9 cellular contexts compared by ENCODE assay signal in genomic region chr5:73312146-73312871, GRCh38.
A peak's percentile ranks its signal among the peaks of the same experiment; 100 is the strongest.
DNase-seq lines count a peak whose midpoint lies in the region; ATAC-seq and TF ChIP-seq lines count a peak whose summit lies in the region.
"Had no signal": no experiment of that assay in that cellular context is flagged by ENCODE, and none has a peak within 500 bp of the region (broad histone marks: within the 10 kb centered on the region; RNA-seq: fewer than 3 reads in every experiment).

No MANE protein-coding gene starts in this region.

- H3K4me1 ChIP-seq in neural progenitor cell, result peaks cover 18% of the 10 kb centered on the region

- no peak for ATAC-seq in HG03095 (IDR thresholded peaks at IDR 0.05; ENCODE audit: unreplicated experiment)

- H4K20me1 ChIP-seq in neural progenitor cell (ENCODE audit: low read depth), result no peaks in the 10 kb centered on the region

- peaks cover 22% of the 10 kb centered on the region for H3F3A ChIP-seq in neural progenitor cell (ENCODE audit: low read depth)

- H3K9ac ChIP-seq in neural progenitor cell, result no peak overlapping the region

- no peak overlapping the region for H3K4me3 Mint-ChIP-seq in neural progenitor cell
- H3K4me3 Mint-ChIP-seq: stimulated activated naive CD8-positive, alpha-beta T cell treated with anti-CD3 and anti-CD28 coated beads, Interleukin-15, Interleukin-2, amounts not matched to agents 100 ng/mL and 50 ng/mL, for 24 hours had no signal

- DNase-seq in GM03348 (ENCODE audit: low spot score) (peak; percentile 81), NB4 (ENCODE audit: low read depth) (peak; percentile 83), cardiac fibroblast (ENCODE audit: low read depth in 2 of 2) (peak; percentile 80 to 81), neural progenitor cell (ENCODE audit: low spot score) (peak; percentile 50), 8988T (no peak), midbrain (lab: John Stamatoyannopoulos, UW) (no peak)
- no peak for DNase-seq in activated effector memory CD4-positive, alpha-beta T cell treated with Interleukin-2 at 50 U/mL for 16 hours

- TF ChIP-seq CTCF in NB4 (IDR thresholded peaks at IDR 0.05; ENCODE audit: low read depth, low read length) (peak; percentile 42), cardiac fibroblast (IDR thresholded peaks at IDR 0.05; ENCODE audit: low read depth, low read length) (peak; percentile 28), neural progenitor cell (IDR thresholded peaks at IDR 0.05) (no peak)

- H3K27me3 Mint-ChIP-seq in neural progenitor cell (ENCODE audit: insufficient read depth, low read depth), result peaks cover 29% of the 10 kb centered on the region

- no peak overlapping the region for H2AFZ ChIP-seq in neural progenitor cell (replicated peaks)

- H3K4me3 ChIP-seq in NB4 (ENCODE audit: low read depth, low read length) (no peak overlapping the region), cardiac fibroblast (replicated peaks in 1 of 2; ENCODE audit: low read depth in 2 of 2, low read length in 2 of 2) (no peak overlapping the region), neural progenitor cell (no peak overlapping the region)

- H3K4me2 ChIP-seq in neural progenitor cell, result peak overlapping the region; percentile 44

- no peaks in the 10 kb centered on the region for H3K36me3 Mint-ChIP-seq in neural progenitor cell

- no peaks in the 10 kb centered on the region for H3K79me2 ChIP-seq in neural progenitor cell (ENCODE audit: low read depth)

- no peaks in the 10 kb centered on the region for H3K9me3 Mint-ChIP-seq in neural progenitor cell
- H3K9me3 Mint-ChIP-seq: stimulated activated naive CD8-positive, alpha-beta T cell treated with anti-CD3 and anti-CD28 coated beads, Interleukin-15, Interleukin-2, amounts not matched to agents 100 ng/mL and 50 ng/mL, for 24 hours had no signal

- H3K4me1 Mint-ChIP-seq in neural progenitor cell, result peaks cover 16% of the 10 kb centered on the region

- no peaks in the 10 kb centered on the region for H3K9me3 ChIP-seq in neural progenitor cell (ENCODE audit: low read depth)

- H3K27ac Mint-ChIP-seq in neural progenitor cell, result no peak overlapping the region
- H3K27ac Mint-ChIP-seq: stimulated activated naive CD8-positive, alpha-beta T cell treated with anti-CD3 and anti-CD28 coated beads, Interleukin-15, Interleukin-2, amounts not matched to agents 100 ng/mL and 50 ng/mL, for 24 hours had no signal

- H3K27me3 ChIP-seq in neural progenitor cell, result peaks cover 79% of the 10 kb centered on the region

- no peaks in the 10 kb centered on the region for H3K36me3 ChIP-seq in neural progenitor cell

- no peak for TF ChIP-seq POLR2A in NB4 (IDR thresholded peaks at IDR 0.05; ENCODE audit: extremely low read depth, insufficient read length)

- H3K27ac ChIP-seq in neural progenitor cell, result no peak overlapping the region

Comparison
In these comparisons a context has a peak if more than half of its experiments do, and no peak if none do; other contexts are left out.
1. DNase-seq: peak in GM03348 (single experiment), NB4 (single experiment), cardiac fibroblast (2 of 2) and neural progenitor cell (single experiment); none in activated effector memory CD4-positive, alpha-beta T cell treated with Interleukin-2 at 50 U/mL for 16 hours (single experiment), 8988T (single experiment) and midbrain (single experiment).